Comparison of ENCODE assay signal across 8 cellular contexts in genomic region chr17:19237139-19237388, GRCh38. TPM values are rescaled to one million over a fixed set of nuclear protein-coding genes. Genes with fewer than 3 reads are reported as not detected.
DNase-seq lines count a peak whose midpoint lies in the region; ATAC-seq and TF ChIP-seq lines count a peak whose summit lies in the region.
"Not testable (repeated sequence)": the region's sequence is repeated elsewhere in the genome, so short reads cannot be mapped to it uniquely, and the experiment has no call there.

EPN2 (plus strand) TSS chr17:19237366; CDS start chr17:19283120, 45,754 bp downstream.

- intact Hi-C loops in left colon (cut with DNase I, micrococcal nuclease); prostate gland (cut with DNase I): not testable (repeated sequence)

- H3K27ac Mint-ChIP-seq in T-helper 2 cell treated with Interferon-gamma antibody and Interleukin-4, amounts not matched to agents 5 μg/mL and 100 μg/mL, for 36 hours; activated naive CD8-positive, alpha-beta T cell treated with anti-CD3 and anti-CD28 coated beads, Interleukin-2, amount 10 ng/mL, durations not matched to agents 7 days and 5 days: not testable (repeated sequence)
- H3K27ac Mint-ChIP-seq in stimulated activated naive CD8-positive, alpha-beta T cell treated with anti-CD3 and anti-CD28 coated beads, Interleukin-15, amount 100 ng/mL, for 72 hours = peak within 1 kb of the TSS; percentile 52 to 67

- TF ChIP-seq POLR2A in prostate gland (IDR thresholded peaks at IDR 0.05) = not testable (repeated sequence)

- peaks cover 18% of the 10 kb centered on the region for H3K27me3 Mint-ChIP-seq in T-helper 2 cell treated with Interferon-gamma antibody and Interleukin-4, amounts not matched to agents 5 μg/mL and 100 μg/mL, for 36 hours (ENCODE audit: low read depth)
- peaks cover 31% of the 10 kb centered on the region for H3K27me3 Mint-ChIP-seq in activated naive CD8-positive, alpha-beta T cell treated with anti-CD3 and anti-CD28 coated beads, Interleukin-2, amount 10 ng/mL, durations not matched to agents 7 days and 5 days
- peaks cover 32% of the 10 kb centered on the region for H3K27me3 Mint-ChIP-seq in stimulated activated naive CD8-positive, alpha-beta T cell treated with anti-CD3 and anti-CD28 coated beads, Interleukin-15, amount 100 ng/mL, for 72 hours

- POLR2A ChIA-PET in activated naive CD8-positive, alpha-beta T cell treated with anti-CD3 and anti-CD28 coated beads, Interleukin-2, amount 10 ng/mL, durations not matched to agents 7 days and 5 days (lab: Charles Lee) = not testable (repeated sequence)

- TF ChIP-seq CTCF in prostate gland (IDR thresholded peaks at IDR 0.05) = not testable (repeated sequence)

- H3K27ac ChIP-seq in prostate gland = peak within 1 kb of the TSS; percentile 94 to 96

- not testable (repeated sequence) for H3K36me3 ChIP-seq in prostate gland

- peak; percentile 45 for ATAC-seq in HG03457 (IDR thresholded peaks at IDR 0.05; ENCODE audit: unreplicated experiment)
- not testable (repeated sequence) for ATAC-seq in activated naive CD8-positive, alpha-beta T cell treated with anti-CD3 and anti-CD28 coated beads, Interleukin-2, amount 10 ng/mL, durations not matched to agents 7 days and 5 days (ENCODE audit: low read depth); stimulated activated naive CD8-positive, alpha-beta T cell treated with anti-CD3 and anti-CD28 coated beads, Interleukin-15, amount 100 ng/mL, for 72 hours
- ATAC-seq in esophagus mucosa = peak; percentile 86
- ATAC-seq in left colon = peak; percentile 90

- H3K4me1 ChIP-seq in prostate gland (replicated peaks) = not testable (repeated sequence)

- not testable (repeated sequence) for H3K9me3 ChIP-seq in prostate gland

- H3K9me3 Mint-ChIP-seq in T-helper 2 cell treated with Interferon-gamma antibody and Interleukin-4, amounts not matched to agents 5 μg/mL and 100 μg/mL, for 36 hours; activated naive CD8-positive, alpha-beta T cell treated with anti-CD3 and anti-CD28 coated beads, Interleukin-2, amount 10 ng/mL, durations not matched to agents 7 days and 5 days; stimulated activated naive CD8-positive, alpha-beta T cell treated with anti-CD3 and anti-CD28 coated beads, Interleukin-15, amount 100 ng/mL, for 72 hours: not testable (repeated sequence)

- no CpG with 5 or more reads among the region's 31 CpGs for WGBS in prostate gland

- DNase-seq in CD1c-positive myeloid dendritic cell (ENCODE audit: extremely low spot score) (peak; percentile 57), left colon (peak; percentile 44 to 83), prostate gland (ENCODE audit: low spot score) (peak; percentile 51)
- DNase-seq in T-helper 2 cell treated with Interferon-gamma antibody and Interleukin-4, amounts not matched to agents 5 μg/mL and 100 μg/mL, for 36 hours (ENCODE audit: low spot score); stimulated activated naive CD8-positive, alpha-beta T cell treated with anti-CD3 and anti-CD28 coated beads, Interleukin-15, amount 100 ng/mL, for 72 hours: not testable (repeated sequence)
- peak; percentile 75 for DNase-seq in activated naive CD8-positive, alpha-beta T cell treated with anti-CD3 and anti-CD28 coated beads, Interleukin-2, amount 10 ng/mL, durations not matched to agents 7 days and 5 days

- not testable (repeated sequence) for H3K27me3 ChIP-seq in prostate gland (replicated peaks; ENCODE audit: insufficient read depth)

- H3K4me3 ChIP-seq in prostate gland = peak within 1 kb of the TSS; percentile 95 to 99

- H3K4me1 Mint-ChIP-seq in T-helper 2 cell treated with Interferon-gamma antibody and Interleukin-4, amounts not matched to agents 5 μg/mL and 100 μg/mL, for 36 hours (ENCODE audit: low read depth); activated naive CD8-positive, alpha-beta T cell treated with anti-CD3 and anti-CD28 coated beads, Interleukin-2, amount 10 ng/mL, durations not matched to agents 7 days and 5 days: not testable (repeated sequence)
- H3K4me1 Mint-ChIP-seq in stimulated activated naive CD8-positive, alpha-beta T cell treated with anti-CD3 and anti-CD28 coated beads, Interleukin-15, amount 100 ng/mL, for 72 hours = peaks cover 12% of the 10 kb centered on the region

- H3K36me3 Mint-ChIP-seq in T-helper 2 cell treated with Interferon-gamma antibody and Interleukin-4, amounts not matched to agents 5 μg/mL and 100 μg/mL, for 36 hours (ENCODE audit: low read depth); activated naive CD8-positive, alpha-beta T cell treated with anti-CD3 and anti-CD28 coated beads, Interleukin-2, amount 10 ng/mL, durations not matched to agents 7 days and 5 days: not testable (repeated sequence)

- peak within 1 kb of the TSS; percentile 82 for H3K4me3 Mint-ChIP-seq in T-helper 2 cell treated with Interferon-gamma antibody and Interleukin-4, amounts not matched to agents 5 μg/mL and 100 μg/mL, for 36 hours
- H3K4me3 Mint-ChIP-seq in activated naive CD8-positive, alpha-beta T cell treated with anti-CD3 and anti-CD28 coated beads, Interleukin-2, amount 10 ng/mL, durations not matched to agents 7 days and 5 days = peak within 1 kb of the TSS; percentile 84
- H3K4me3 Mint-ChIP-seq in stimulated activated naive CD8-positive, alpha-beta T cell treated with anti-CD3 and anti-CD28 coated beads, Interleukin-15, amount 100 ng/mL, for 72 hours = peak within 1 kb of the TSS; percentile 89 to 92

RNA-seq across cellular contexts. Expression of gene EPN2, which starts in this region (rescaled TPM):
- total RNA-seq in activated naive CD8-positive, alpha-beta T cell treated with anti-CD3 and anti-CD28 coated beads, Interleukin-2, amount 10 ng/mL, durations not matched to agents 7 days and 5 days = 1 to 10 TPM; 7.1 to 7.5 TPM
- total RNA-seq in esophagus mucosa (68.3 TPM), left colon (10 to 100 TPM; 41.0 to 45.9 TPM), prostate gland (10 to 100 TPM; 28.8 to 67.7 TPM)
